In genomic region chr3:5082658-5083030, GRCh38 we compare ENCODE assay signal across 17 cellular contexts. TPM values are rescaled to one million over a fixed set of nuclear protein-coding genes. Genes with fewer than 3 reads are reported as not detected.
A peak's percentile ranks its signal among the peaks of the same experiment; 100 is the strongest.
DNase-seq lines count a peak whose midpoint lies in the region; ATAC-seq and TF ChIP-seq lines count a peak whose summit lies in the region.
"Had no signal": no experiment of that assay in that cellular context is flagged by ENCODE, and none has a peak within 500 bp of the region (broad histone marks: within the 10 kb centered on the region; RNA-seq: fewer than 3 reads in every experiment).

No MANE protein-coding gene starts in this region.

- H3K4me1 ChIP-seq in CD8-positive, alpha-beta memory T cell (ENCODE audit: insufficient read depth, low read length): no peaks in the 10 kb centered on the region
- H3K4me1 ChIP-seq in NT2/D1 (ENCODE audit: insufficient read depth, insufficient read length) (peaks cover 3% of the 10 kb centered on the region), left lung (no peaks in the 10 kb centered on the region), upper lobe of right lung (no peaks in the 10 kb centered on the region)
- no peaks in the 10 kb centered on the region for H3K4me1 ChIP-seq in CD4-positive, alpha-beta memory T cell (ENCODE audit: insufficient read depth, low read length)
- H3K4me1 ChIP-seq: BE2C had no signal

- DNase-seq in CD8-positive, alpha-beta memory T cell: no peak
- DNase-seq in NT2/D1 (ENCODE audit: low read depth, low spot score): no peak
- DNase-seq in left lung: no peak
- peak; percentile 41 for DNase-seq in upper lobe of right lung
- DNase-seq in KG1 (lab: John Stamatoyannopoulos, UW): no peak
- no peak for DNase-seq in CD4-positive, alpha-beta memory T cell
- DNase-seq: ACHN; BE2C; C1 segment of cervical spinal cord; Calu3; CD4-positive, CD25-positive, alpha-beta regulatory T cell; DMS79 treated with DMSO at 0.1 percent for 48 hours; H9 had no signal

- H3K9me3 Mint-ChIP-seq in CD8-positive, alpha-beta memory T cell: peaks cover 0 to 2% (median 0%) of the 10 kb centered on the region in 5 donors
- H3K9me3 Mint-ChIP-seq in CD4-positive, alpha-beta memory T cell: no peaks in the 10 kb centered on the region
- H3K9me3 Mint-ChIP-seq: H9, IgD-negative memory B cell had no signal

- H3K9ac ChIP-seq in NT2/D1 (ENCODE audit: insufficient read length, low read depth): peak overlapping the region; percentile 42

- no peak overlapping the region for H3K4me3 Mint-ChIP-seq in CD8-positive, alpha-beta memory T cell
- H3K4me3 Mint-ChIP-seq in CD4-positive, alpha-beta memory T cell: no peak overlapping the region
- H3K4me3 Mint-ChIP-seq: CD4-positive, CD25-positive, alpha-beta regulatory T cell; H9; IgD-negative memory B cell had no signal

- H3K27ac ChIP-seq in CD8-positive, alpha-beta memory T cell (ENCODE audit: low read depth, low read length): peak overlapping the region; percentile 65
- no peak overlapping the region for H3K27ac ChIP-seq in left lung
- H3K27ac ChIP-seq in upper lobe of right lung: no peak overlapping the region
- H3K27ac ChIP-seq in CD4-positive, alpha-beta memory T cell (ENCODE audit: low read depth, low read length): no peak overlapping the region

- no peaks in the 10 kb centered on the region for H3K27me3 ChIP-seq in CD8-positive, alpha-beta memory T cell (ENCODE audit: insufficient read depth, low read length, poor library complexity, severe bottlenecking)
- H3K27me3 ChIP-seq in NT2/D1 (ENCODE audit: insufficient read depth, insufficient read length): peaks cover 2% of the 10 kb centered on the region
- no peaks in the 10 kb centered on the region for H3K27me3 ChIP-seq in left lung
- no peaks in the 10 kb centered on the region for H3K27me3 ChIP-seq in upper lobe of right lung
- H3K27me3 ChIP-seq in CD4-positive, alpha-beta memory T cell (ENCODE audit: insufficient read depth, low read length): no peaks in the 10 kb centered on the region
- H3K27me3 ChIP-seq: BE2C had no signal

- POLR2A ChIA-PET in CD8-positive, alpha-beta memory T cell (lab: Charles Lee): no interaction called here
- POLR2A ChIA-PET in CD4-positive, alpha-beta memory T cell (lab: Charles Lee; ENCODE audit: partially characterized antibody): no interaction called here

- H3K4me3 ChIP-seq in CD8-positive, alpha-beta memory T cell (ENCODE audit: low read length): no peak overlapping the region
- no peak overlapping the region for H3K4me3 ChIP-seq in NT2/D1 (ENCODE audit: insufficient read length, low read depth)
- no peak overlapping the region for H3K4me3 ChIP-seq in left lung
- H3K4me3 ChIP-seq in upper lobe of right lung: no peak overlapping the region
- no peak overlapping the region for H3K4me3 ChIP-seq in CD4-positive, alpha-beta memory T cell (ENCODE audit: low read length in 2 of 2)
- H3K4me3 ChIP-seq: GM12878 had no signal

- H3K4me1 Mint-ChIP-seq in CD8-positive, alpha-beta memory T cell: no peaks in the 10 kb centered on the region
- no peaks in the 10 kb centered on the region for H3K4me1 Mint-ChIP-seq in CD4-positive, alpha-beta memory T cell
- H3K4me1 Mint-ChIP-seq: CD4-positive, CD25-positive, alpha-beta regulatory T cell; IgD-negative memory B cell had no signal

- H3K27ac Mint-ChIP-seq in CD8-positive, alpha-beta memory T cell: no peak overlapping the region
- H3K27ac Mint-ChIP-seq in CD4-positive, alpha-beta memory T cell: no peak overlapping the region
- H3K27ac Mint-ChIP-seq: CD4-positive, CD25-positive, alpha-beta regulatory T cell; H9; IgD-negative memory B cell had no signal

- intact Hi-C loops in left lung (cut with DNase I) (no loop called here), upper lobe of right lung (cut with DNase I) (no loop called here)
- intact Hi-C loops in CD4-positive, alpha-beta memory T cell (cut with micrococcal nuclease): no loop called here

- peak; percentile 13 for ATAC-seq in left lung
- ATAC-seq in upper lobe of right lung: no peak
- ATAC-seq in HG03175 (IDR thresholded peaks at IDR 0.05; ENCODE audit: unreplicated experiment): no peak
- ATAC-seq: GM12878, HepG2 had no signal

- CTCF ChIA-PET in CD8-positive, alpha-beta memory T cell (lab: Charles Lee): no interaction called here
- CTCF ChIA-PET in CD4-positive, alpha-beta memory T cell (lab: Charles Lee; ENCODE audit: partially characterized antibody): interaction anchor here (0.6 kb wide), 1 partner anchor 372 kb away, joined by 3 read pairs; no protein-coding TSS in a partner anchor

- TF ChIP-seq CTCF in left lung (IDR thresholded peaks at IDR 0.05): no peak
- no peak for TF ChIP-seq CTCF in upper lobe of right lung (IDR thresholded peaks at IDR 0.05)

- H3K27me3 Mint-ChIP-seq in CD8-positive, alpha-beta memory T cell: peaks cover 7 to 15% of the 10 kb centered on the region in 2 donors
- peaks cover 1 to 4% of the 10 kb centered on the region in 2 donors for H3K27me3 Mint-ChIP-seq in CD4-positive, alpha-beta memory T cell

- H3K36me3 Mint-ChIP-seq in CD8-positive, alpha-beta memory T cell: no peaks in the 10 kb centered on the region
- no peaks in the 10 kb centered on the region for H3K36me3 Mint-ChIP-seq in CD4-positive, alpha-beta memory T cell

- H3K36me3 ChIP-seq in CD8-positive, alpha-beta memory T cell (ENCODE audit: insufficient read depth, low read length): no peaks in the 10 kb centered on the region
- no peaks in the 10 kb centered on the region for H3K36me3 ChIP-seq in NT2/D1 (ENCODE audit: insufficient read depth, insufficient read length, low read length)
- no peaks in the 10 kb centered on the region for H3K36me3 ChIP-seq in left lung
- H3K36me3 ChIP-seq in upper lobe of right lung: no peaks in the 10 kb centered on the region
- H3K36me3 ChIP-seq in CD4-positive, alpha-beta memory T cell (ENCODE audit: insufficient read depth, low read length): no peaks in the 10 kb centered on the region
- H3K36me3 ChIP-seq: BE2C had no signal

- H3K9me3 ChIP-seq in CD8-positive, alpha-beta memory T cell (ENCODE audit: low read length): no peaks in the 10 kb centered on the region
- H3K9me3 ChIP-seq in NT2/D1 (ENCODE audit: insufficient read depth, low read length) (no peaks in the 10 kb centered on the region), left lung (no peaks in the 10 kb centered on the region), upper lobe of right lung (no peaks in the 10 kb centered on the region)
- H3K9me3 ChIP-seq in CD4-positive, alpha-beta memory T cell (ENCODE audit: control insufficient read depth in 1 of 2, low read length in 2 of 2): no peaks in the 10 kb centered on the region
- H3K9me3 ChIP-seq: BE2C had no signal

RNA-seq across cellular contexts. Expression of gene ARL8B, which starts 39.4 kb away (rescaled TPM):
- 10 to 100 TPM; 64.5 to 66.9 TPM for total RNA-seq in CD8-positive, alpha-beta memory T cell
- 48.0 TPM for polyA plus RNA-seq in CD8-positive, alpha-beta memory T cell
- total RNA-seq in left lung: 10 to 100 TPM; 81.0 to 93.9 TPM
- 91.5 TPM for total RNA-seq in upper lobe of right lung
- total RNA-seq in CD4-positive, alpha-beta memory T cell: 10 to 100 TPM; 55.5 to 60.5 TPM
- 10 to 100 TPM; 46.1 to 60.9 TPM for polyA plus RNA-seq in CD4-positive, alpha-beta memory T cell
